16 cellular contexts compared by ENCODE assay signal in the genomic region with DNA sequence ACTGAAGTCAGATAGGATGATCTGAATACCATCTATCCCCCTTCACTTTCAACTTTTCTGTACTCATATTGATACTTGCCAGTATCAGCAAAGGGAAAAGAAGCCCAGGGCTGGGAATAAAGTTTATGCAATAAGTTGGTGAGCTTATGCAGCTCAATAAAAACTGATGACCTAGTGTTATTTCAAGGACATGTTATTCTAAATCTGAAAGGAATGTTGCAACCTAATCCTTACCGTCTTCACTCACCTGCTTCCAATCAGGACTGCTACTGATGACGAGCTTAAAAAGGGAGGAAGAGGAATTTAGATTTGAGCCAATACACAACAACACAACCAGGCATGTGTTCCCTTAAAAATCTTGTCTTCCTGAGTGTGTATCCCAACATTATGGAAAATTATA.
"Had no signal": no experiment of that assay in that cellular context is flagged by ENCODE, and none has a peak within 500 bp of the region (broad histone marks: within the 10 kb centered on the region; RNA-seq: fewer than 3 reads in every experiment).

No MANE protein-coding gene starts in this region.

- H3K27me3 ChIP-seq: body of pancreas, neural progenitor cell, ovary, tibial artery had no signal

- H3K4me1 Mint-ChIP-seq: central memory CD8-positive, alpha-beta T cell had no signal

- H3K27ac ChIP-seq: body of pancreas, coronary artery, lower lobe of right lung, neural progenitor cell, ovary, tibial artery had no signal

- H3K9me3 Mint-ChIP-seq: activated naive CD8-positive, alpha-beta T cell treated with anti-CD3 and anti-CD28 coated beads for 36 hours; central memory CD8-positive, alpha-beta T cell had no signal

- H3K9ac ChIP-seq: neural progenitor cell had no signal

- H3K27me3 Mint-ChIP-seq: central memory CD8-positive, alpha-beta T cell had no signal

- H3K4me1 ChIP-seq: body of pancreas, neural progenitor cell, tibial artery had no signal

- H3K36me3 ChIP-seq: lower lobe of right lung, neural progenitor cell, ovary, tibial artery had no signal

- DNase-seq: activated CD4-positive, alpha-beta T cell treated with anti-CD3 and anti-CD28 coated beads, Interleukin-2, amount 50 U/mL, for 1 hour; activated CD8-positive, alpha-beta memory T cell treated with anti-CD3 and anti-CD28 coated beads for 24 hours; activated naive CD8-positive, alpha-beta T cell treated with anti-CD3 and anti-CD28 coated beads for 36 hours; amygdala; body of pancreas; left cardiac atrium; lower lobe of right lung; ovary; retina; small intestine; stimulated activated CD4-positive, alpha-beta T cell treated with anti-CD3 and anti-CD28 coated beads, Interleukin-4, amount 100 ng/mL, for 24 hours; stimulated activated naive CD4-positive, alpha-beta T cell; tibial artery had no signal

- H3K4me2 ChIP-seq: neural progenitor cell had no signal

- ATAC-seq: body of pancreas, lower lobe of right lung had no signal

- H3K4me3 ChIP-seq: body of pancreas, coronary artery, lower lobe of right lung, neural progenitor cell, ovary, tibial artery had no signal

- H3K36me3 Mint-ChIP-seq: activated naive CD8-positive, alpha-beta T cell treated with anti-CD3 and anti-CD28 coated beads for 36 hours had no signal

- H3K9me3 ChIP-seq: body of pancreas, lower lobe of right lung, ovary, tibial artery had no signal

- H3K4me3 Mint-ChIP-seq: activated naive CD8-positive, alpha-beta T cell treated with anti-CD3 and anti-CD28 coated beads for 36 hours; central memory CD8-positive, alpha-beta T cell; neural progenitor cell had no signal

- H3K27ac Mint-ChIP-seq: activated naive CD8-positive, alpha-beta T cell treated with anti-CD3 and anti-CD28 coated beads for 36 hours; neural progenitor cell had no signal
